In the genomic region with DNA sequence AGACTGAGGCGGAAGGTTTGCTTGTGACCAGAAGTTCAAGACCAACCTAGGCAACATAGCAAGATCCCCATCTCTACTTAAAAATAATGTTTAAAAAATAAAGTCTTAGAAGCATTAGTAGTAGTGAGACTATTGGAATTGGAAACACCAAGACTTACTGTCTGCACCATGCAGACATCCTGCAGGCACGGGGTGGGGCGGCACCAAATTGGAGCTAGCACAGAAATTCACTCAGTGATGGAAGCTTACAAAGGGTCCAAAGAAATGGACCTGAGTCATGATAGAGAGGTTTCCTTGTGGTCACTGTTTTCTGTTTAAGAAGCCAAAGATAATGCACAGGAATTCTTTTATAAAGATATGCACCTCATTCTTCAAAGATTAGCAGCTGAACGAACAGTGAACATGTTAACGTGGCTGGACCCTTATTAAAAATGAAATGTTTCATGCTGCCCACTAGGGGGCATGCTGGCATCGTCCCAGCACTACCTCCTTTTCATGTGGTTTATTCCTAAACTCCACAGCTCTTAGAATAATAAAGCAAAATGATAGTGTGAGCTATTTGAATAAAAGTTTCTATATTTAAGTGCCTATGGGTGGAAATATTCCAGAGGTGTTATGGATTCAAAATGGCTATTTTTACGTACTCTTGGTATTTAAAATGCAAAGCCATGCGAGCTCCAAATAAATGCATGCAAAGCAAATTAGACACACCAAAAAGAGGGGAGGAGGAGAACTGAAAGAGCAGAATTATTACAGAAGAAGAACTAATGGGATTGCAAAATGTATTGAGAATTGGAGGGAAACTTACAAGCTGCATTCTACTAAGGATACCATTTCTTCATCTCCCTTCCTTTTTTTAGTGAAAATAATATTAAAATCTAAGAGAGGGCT, we compare ENCODE assay signal across 8 cellular contexts. TPM values are rescaled to one million over a fixed set of nuclear protein-coding genes. Genes with fewer than 3 reads are reported as not detected.
DNase-seq lines count a peak whose midpoint lies in the region; ATAC-seq and TF ChIP-seq lines count a peak whose summit lies in the region.

No MANE protein-coding gene starts in this region.

- H3K4me3 Mint-ChIP-seq in CD8-positive, alpha-beta memory T cell = no peak overlapping the region
- H3K4me3 Mint-ChIP-seq in activated CD4-positive, alpha-beta T cell treated with anti-CD3 and anti-CD28 coated beads, Interleukin-2, amount 10 ng/mL, durations not matched to agents 24 days and 14 days = no peak overlapping the region

- POLR2A ChIA-PET in CD8-positive, alpha-beta memory T cell (lab: Charles Lee) = no interaction called here

- no peak overlapping the region for H3K27ac ChIP-seq in CD8-positive, alpha-beta memory T cell (ENCODE audit: low read depth, low read length)
- no peak overlapping the region for H3K27ac ChIP-seq in upper lobe of right lung

- H3K4me3 ChIP-seq in CD8-positive, alpha-beta memory T cell (ENCODE audit: low read length) = no peak overlapping the region
- H3K4me3 ChIP-seq in epithelial cell of esophagus (ENCODE audit: low read length) (no peak overlapping the region), upper lobe of right lung (no peak overlapping the region)

- H3K4me1 ChIP-seq in CD8-positive, alpha-beta memory T cell (ENCODE audit: insufficient read depth, low read length) = peaks cover 10% of the 10 kb centered on the region
- H3K4me1 ChIP-seq in upper lobe of right lung = no peaks in the 10 kb centered on the region

- H3K9me3 ChIP-seq in CD8-positive, alpha-beta memory T cell (ENCODE audit: low read length) = no peaks in the 10 kb centered on the region
- H3K9me3 ChIP-seq in upper lobe of right lung = no peaks in the 10 kb centered on the region

- H3K36me3 Mint-ChIP-seq in CD8-positive, alpha-beta memory T cell = peaks cover 4 to 39% (median 14%) of the 10 kb centered on the region in 3 donors
- peaks cover 41% of the 10 kb centered on the region for H3K36me3 Mint-ChIP-seq in activated CD4-positive, alpha-beta T cell treated with anti-CD3 and anti-CD28 coated beads, Interleukin-2, amount 10 ng/mL, durations not matched to agents 24 days and 14 days (ENCODE audit: low read depth)

- CTCF ChIA-PET in CD8-positive, alpha-beta memory T cell (lab: Charles Lee) = interaction anchor here (0.7 to 5.9 kb wide), 33 partner anchors 10 to 513 kb away, joined by 3 to 75 read pairs (median 3); a partner anchor contains a TSS

- intact Hi-C loops in activated CD4-positive, alpha-beta T cell treated with anti-CD3 and anti-CD28 coated beads, Interleukin-2, amount 10 ng/mL, durations not matched to agents 24 days and 14 days (cut with micrococcal nuclease) = loop anchor here (1.0 to 10.0 kb wide), 2 partner anchors 156 to 391 kb away; no protein-coding TSS in a partner anchor
- intact Hi-C loops in upper lobe of right lung (cut with DNase I) = loop anchor here (10.0 kb wide), 1 partner anchor 159 kb away; no protein-coding TSS in a partner anchor

- no peaks in the 10 kb centered on the region for H3K9me3 Mint-ChIP-seq in CD8-positive, alpha-beta memory T cell
- no peaks in the 10 kb centered on the region for H3K9me3 Mint-ChIP-seq in activated CD4-positive, alpha-beta T cell treated with anti-CD3 and anti-CD28 coated beads, Interleukin-2, amount 10 ng/mL, durations not matched to agents 24 days and 14 days

- ATAC-seq in GM19467 (IDR thresholded peaks at IDR 0.05; ENCODE audit: unreplicated experiment) = peak; percentile 60
- peak; percentile 87 for ATAC-seq in upper lobe of right lung
- ATAC-seq in HG03135 (IDR thresholded peaks at IDR 0.05; ENCODE audit: unreplicated experiment) = no peak

- TF ChIP-seq CTCF in epithelial cell of esophagus (IDR thresholded peaks at IDR 0.05; ENCODE audit: insufficient read depth, low read depth, low read length, missing control alignments) = peak; percentile 79
- TF ChIP-seq CTCF in upper lobe of right lung (IDR thresholded peaks at IDR 0.05) = peak; percentile 89

- H3K27me3 Mint-ChIP-seq in CD8-positive, alpha-beta memory T cell = no peaks in the 10 kb centered on the region
- no peaks in the 10 kb centered on the region for H3K27me3 Mint-ChIP-seq in activated CD4-positive, alpha-beta T cell treated with anti-CD3 and anti-CD28 coated beads, Interleukin-2, amount 10 ng/mL, durations not matched to agents 24 days and 14 days

- peaks cover 12 to 17% (median 16%) of the 10 kb centered on the region in 3 donors for H3K4me1 Mint-ChIP-seq in CD8-positive, alpha-beta memory T cell
- peaks cover 14% of the 10 kb centered on the region for H3K4me1 Mint-ChIP-seq in activated CD4-positive, alpha-beta T cell treated with anti-CD3 and anti-CD28 coated beads, Interleukin-2, amount 10 ng/mL, durations not matched to agents 24 days and 14 days

- no peaks in the 10 kb centered on the region for H3K27me3 ChIP-seq in CD8-positive, alpha-beta memory T cell (ENCODE audit: insufficient read depth, low read length, poor library complexity, severe bottlenecking)
- H3K27me3 ChIP-seq in upper lobe of right lung = no peaks in the 10 kb centered on the region

- peak overlapping the region in 4 of 8 donors; percentile 12 to 66 (median 55) for H3K27ac Mint-ChIP-seq in CD8-positive, alpha-beta memory T cell
- no peak overlapping the region for H3K27ac Mint-ChIP-seq in activated CD4-positive, alpha-beta T cell treated with anti-CD3 and anti-CD28 coated beads, Interleukin-2, amount 10 ng/mL, durations not matched to agents 24 days and 14 days

- DNase-seq in CD8-positive, alpha-beta memory T cell = peak; percentile 21 to 57 (median 38)
- DNase-seq in NCI-H226 (peak; percentile 4), epithelial cell of esophagus (ENCODE audit: low read depth) (peak; percentile 73), mucosa of gallbladder (ENCODE audit: low spot score) (peak; percentile 36), upper lobe of right lung (peak; percentile 76)
- DNase-seq in activated CD4-positive, alpha-beta T cell treated with anti-CD3 and anti-CD28 coated beads, Interleukin-2, amount 10 ng/mL, durations not matched to agents 24 days and 14 days = peak; percentile 80

- no peaks in the 10 kb centered on the region for H3K36me3 ChIP-seq in CD8-positive, alpha-beta memory T cell (ENCODE audit: insufficient read depth, low read length)
- peaks cover 28% of the 10 kb centered on the region for H3K36me3 ChIP-seq in upper lobe of right lung

RNA-seq across cellular contexts. Expression of a gene that starts 28.6 kb away (rescaled TPM):
- 10 to 100 TPM; 32.0 to 34.7 TPM for total RNA-seq in CD8-positive, alpha-beta memory T cell
- polyA plus RNA-seq in CD8-positive, alpha-beta memory T cell = 3.0 TPM
- 39.0 and 39.8 TPM in 2 replicates for total RNA-seq in activated CD4-positive, alpha-beta T cell treated with anti-CD3 and anti-CD28 coated beads, Interleukin-2, amount 10 ng/mL, durations not matched to agents 24 days and 14 days
- 4.1 TPM for total RNA-seq in mucosa of gallbladder
- total RNA-seq in upper lobe of right lung = 6.2 TPM

Comparison
In these comparisons a context has a peak if more than half of its experiments do, and no peak if none do; other contexts are left out.
1. DNase-seq: peak in every context shown above with its lines; median percentile 80 in activated CD4-positive, alpha-beta T cell treated with anti-CD3 and anti-CD28 coated beads, Interleukin-2, amount 10 ng/mL, durations not matched to agents 24 days and 14 days; 76 in upper lobe of right lung; 73 in epithelial cell of esophagus; 38 in CD8-positive, alpha-beta memory T cell; 36 in mucosa of gallbladder; 4 in NCI-H226.